18 cellular contexts compared by ENCODE assay signal in the genomic region with DNA sequence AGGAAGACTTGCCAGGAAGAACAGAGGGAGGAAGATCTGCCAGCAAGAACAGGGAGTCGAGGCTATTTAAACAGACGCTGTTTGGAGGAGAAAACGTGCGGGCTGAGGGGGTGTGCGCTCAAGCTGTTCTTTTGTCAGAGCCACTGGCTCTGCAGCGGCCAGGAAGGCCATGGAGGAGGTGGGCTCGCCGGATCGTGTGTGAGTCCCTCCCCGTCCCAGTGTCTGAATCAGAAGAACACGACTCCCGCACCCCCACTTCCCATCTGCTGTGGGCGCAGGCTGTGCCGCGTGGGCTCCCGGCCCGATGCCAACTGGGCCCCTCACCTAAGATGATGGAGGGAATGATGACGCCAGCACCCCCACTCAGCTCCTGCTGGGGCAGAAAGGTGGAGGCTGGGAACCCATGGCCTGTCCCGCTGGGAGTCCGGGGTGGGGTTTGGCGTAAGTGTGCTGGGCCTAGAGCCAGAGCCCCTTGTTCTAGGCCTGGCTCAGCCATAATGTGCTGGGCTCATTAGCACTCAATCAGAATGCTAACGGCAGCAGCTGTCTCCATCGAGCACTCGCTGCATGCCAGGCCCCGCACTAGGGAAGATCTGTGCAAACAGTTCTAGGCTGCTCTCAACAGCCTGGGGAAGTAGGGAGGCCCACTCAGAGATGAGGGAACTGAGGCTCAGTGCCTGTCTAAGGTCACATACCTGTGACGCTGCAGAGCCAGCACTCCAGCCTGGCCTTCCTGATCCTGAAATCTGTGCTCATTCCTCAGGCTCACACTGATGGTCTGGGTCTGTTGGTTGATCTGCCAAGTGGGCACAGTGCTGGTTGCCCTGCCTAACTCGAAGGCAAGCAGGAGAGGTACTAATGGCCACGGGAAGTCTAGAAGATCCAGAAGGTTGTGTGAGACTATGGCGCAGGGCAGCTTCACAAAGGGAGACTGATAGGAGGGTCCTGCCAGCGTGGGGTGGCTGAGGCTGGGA. TPM values are rescaled to one million over a fixed set of nuclear protein-coding genes. Genes with fewer than 3 reads are reported as not detected.
DNase-seq lines count a peak whose midpoint lies in the region; ATAC-seq and TF ChIP-seq lines count a peak whose summit lies in the region.
"Had no signal": no experiment of that assay in that cellular context is flagged by ENCODE, and none has a peak within 500 bp of the region (broad histone marks: within the 10 kb centered on the region; RNA-seq: fewer than 3 reads in every experiment).

No MANE protein-coding gene starts in this region.

- H3K27me3 Mint-ChIP-seq in nephron progenitor cell (ENCODE audit: low read depth, poor library complexity), result peaks cover 39% of the 10 kb centered on the region
- H3K27me3 Mint-ChIP-seq in T-helper 2 cell treated with Interferon-gamma antibody and Interleukin-4, amounts not matched to agents 5 μg/mL and 100 μg/mL, for 36 hours (ENCODE audit: low read depth), result no peaks in the 10 kb centered on the region
- H3K27me3 Mint-ChIP-seq: activated CD8-positive, alpha-beta memory T cell treated with anti-CD3 and anti-CD28 coated beads, Interleukin-2, amount 10 ng/mL, durations not matched to agents 7 days and 5 days had no signal

- DNase-seq in AG04450 (ENCODE audit: low read depth, low spot score), result no peak
- peak; percentile 73 for DNase-seq in NCI-H1105 treated with DMSO at 0.1 percent for 48 hours (lab: John Stamatoyannopoulos, UW)
- DNase-seq in anterior cingulate cortex (lab: John Stamatoyannopoulos, UW), result peak in 47 of 58 donors; percentile 19 to 87 (median 63)
- no peak for DNase-seq in nephron progenitor cell
- DNase-seq in T-helper 2 cell treated with Interferon-gamma antibody and Interleukin-4, amounts not matched to agents 5 μg/mL and 100 μg/mL, for 36 hours (ENCODE audit: low spot score), result no peak
- DNase-seq in stimulated activated CD4-positive, alpha-beta T cell treated with anti-CD3 and anti-CD28 coated beads, Interleukin-2, amount 100 ng/mL, for 48 hours, result no peak
- DNase-seq: activated CD8-positive, alpha-beta memory T cell treated with anti-CD3 and anti-CD28 coated beads, Interleukin-2, amount 10 ng/mL, durations not matched to agents 7 days and 5 days; COR-L47; GF-D8; GOT3; KG1; OCI-M1; SJCRH30 had no signal

- no peak overlapping the region for H3K4me3 Mint-ChIP-seq in nephron progenitor cell
- H3K4me3 Mint-ChIP-seq in T-helper 2 cell treated with Interferon-gamma antibody and Interleukin-4, amounts not matched to agents 5 μg/mL and 100 μg/mL, for 36 hours, result no peak overlapping the region
- H3K4me3 Mint-ChIP-seq: activated CD8-positive, alpha-beta memory T cell treated with anti-CD3 and anti-CD28 coated beads, Interleukin-2, amount 10 ng/mL, durations not matched to agents 7 days and 5 days had no signal

- H3K9me3 ChIP-seq in AG04450 (ENCODE audit: control insufficient read depth, insufficient read depth, low read length), result peaks cover 14% of the 10 kb centered on the region
- H3K9me3 ChIP-seq: adrenal gland, SJCRH30 had no signal

- no peaks in the 10 kb centered on the region for H3K4me1 Mint-ChIP-seq in nephron progenitor cell
- no peaks in the 10 kb centered on the region for H3K4me1 Mint-ChIP-seq in T-helper 2 cell treated with Interferon-gamma antibody and Interleukin-4, amounts not matched to agents 5 μg/mL and 100 μg/mL, for 36 hours (ENCODE audit: low read depth)
- H3K4me1 Mint-ChIP-seq: activated CD8-positive, alpha-beta memory T cell treated with anti-CD3 and anti-CD28 coated beads, Interleukin-2, amount 10 ng/mL, durations not matched to agents 7 days and 5 days had no signal

- no peaks in the 10 kb centered on the region for H3K9me3 Mint-ChIP-seq in nephron progenitor cell
- no peaks in the 10 kb centered on the region for H3K9me3 Mint-ChIP-seq in T-helper 2 cell treated with Interferon-gamma antibody and Interleukin-4, amounts not matched to agents 5 μg/mL and 100 μg/mL, for 36 hours
- H3K9me3 Mint-ChIP-seq: activated T-helper 2 cell treated with anti-CD3 and anti-CD28 coated beads, Interferon-gamma antibody, Interleukin-2, Interleukin-4, amounts not matched to agents 10 μg/mL and 5 μg/mL and 100 μg/mL, durations not matched to agents 14 hours and 24 hours and 36 hours had no signal

- peak overlapping the region; percentile 11 for H3K27ac ChIP-seq in AG04450 (ENCODE audit: low read depth, low read length)
- H3K27ac ChIP-seq: adrenal gland, SJCRH30 had no signal

- H3K36me3 Mint-ChIP-seq in nephron progenitor cell (ENCODE audit: low read depth), result no peaks in the 10 kb centered on the region
- H3K36me3 Mint-ChIP-seq in T-helper 2 cell treated with Interferon-gamma antibody and Interleukin-4, amounts not matched to agents 5 μg/mL and 100 μg/mL, for 36 hours (ENCODE audit: low read depth), result no peaks in the 10 kb centered on the region
- H3K36me3 Mint-ChIP-seq: activated CD8-positive, alpha-beta memory T cell treated with anti-CD3 and anti-CD28 coated beads, Interleukin-2, amount 10 ng/mL, durations not matched to agents 7 days and 5 days had no signal

- H3K27me3 ChIP-seq in AG04450 (ENCODE audit: control insufficient read depth, insufficient read depth, low read length), result peaks cover 3% of the 10 kb centered on the region
- H3K27me3 ChIP-seq: adrenal gland had no signal

- H3K4me3 ChIP-seq in AG04450 (ENCODE audit: low read depth, low read length), result no peak overlapping the region
- H3K4me3 ChIP-seq: adrenal gland, SJCRH30 had no signal

- ATAC-seq in GM18873 (IDR thresholded peaks at IDR 0.05; ENCODE audit: low FRiP score, unreplicated experiment) (no peak), GM19395 (IDR thresholded peaks at IDR 0.05; ENCODE audit: unreplicated experiment) (no peak)
- ATAC-seq: activated CD4-positive, CD25-positive, alpha-beta regulatory T cell treated with anti-CD3 and anti-CD28 coated beads, Interleukin-2, amount 50 U/mL, for 24 hours; activated CD8-positive, alpha-beta memory T cell treated with anti-CD3 and anti-CD28 coated beads, Interleukin-2, amount 10 ng/mL, durations not matched to agents 7 days and 5 days had no signal

- peak overlapping the region; percentile 54 for H3K27ac Mint-ChIP-seq in nephron progenitor cell
- no peak overlapping the region for H3K27ac Mint-ChIP-seq in T-helper 2 cell treated with Interferon-gamma antibody and Interleukin-4, amounts not matched to agents 5 μg/mL and 100 μg/mL, for 36 hours
- H3K27ac Mint-ChIP-seq: activated CD8-positive, alpha-beta memory T cell treated with anti-CD3 and anti-CD28 coated beads, Interleukin-2, amount 10 ng/mL, durations not matched to agents 7 days and 5 days; activated T-helper 2 cell treated with anti-CD3 and anti-CD28 coated beads, Interferon-gamma antibody, Interleukin-2, Interleukin-4, amounts not matched to agents 10 μg/mL and 5 μg/mL and 100 μg/mL, durations not matched to agents 14 hours and 24 hours and 36 hours had no signal

- POLR2A ChIA-PET in AG04450 (lab: Yijun Ruan, JAX), result no interaction called here

- CTCF ChIA-PET in AG04450 (lab: Charles Lee), result interaction anchor here (0.6 kb wide), 1 partner anchor 140 kb away, joined by 6 read pairs; no protein-coding TSS in a partner anchor

- TF ChIP-seq CTCF in AG04450 (IDR thresholded peaks at IDR 0.05; ENCODE audit: low read depth, low read length) (no peak), nephron progenitor cell (IDR thresholded peaks at IDR 0.05) (no peak)

RNA-seq across cellular contexts. Expression of gene NPTXR, which starts 11.5 kb away (rescaled TPM):
- polyA plus RNA-seq in AG04450 (2011; rRNA removed), result 1.7 and 2.3 TPM in 2 replicates
- 3.0 and 3.2 TPM in 2 replicates for polyA minus RNA-seq in AG04450 (2011; rRNA and poly(A)+ RNA removed)

RNA-seq across cellular contexts. Expression of gene DNAL4, which starts 38.3 kb away (rescaled TPM):
- 12.6 and 15.5 TPM in 2 replicates for polyA plus RNA-seq in AG04450 (2011; rRNA removed)
- polyA minus RNA-seq in AG04450 (2011; rRNA and poly(A)+ RNA removed), result 8.6 and 8.7 TPM in 2 replicates

RNA-seq across cellular contexts. Expression of gene CBX6, which starts 39.7 kb away (rescaled TPM):
- polyA plus RNA-seq in AG04450 (2011; rRNA removed), result 14.7 and 19.8 TPM in 2 replicates
- 57.6 and 66.9 TPM in 2 replicates for polyA minus RNA-seq in AG04450 (2011; rRNA and poly(A)+ RNA removed)

Comparison
In these comparisons a context has a peak if more than half of its experiments do, and no peak if none do; other contexts are left out.
1. DNase-seq: peak in NCI-H1105 treated with DMSO at 0.1 percent for 48 hours (single experiment) and anterior cingulate cortex (47 of 58); none in AG04450 (single experiment), nephron progenitor cell (single experiment), T-helper 2 cell treated with Interferon-gamma antibody and Interleukin-4, amounts not matched to agents 5 μg/mL and 100 μg/mL, for 36 hours (single experiment) and stimulated activated CD4-positive, alpha-beta T cell treated with anti-CD3 and anti-CD28 coated beads, Interleukin-2, amount 100 ng/mL, for 48 hours (0 of 2).